In genomic region chr11:75562836-75563484, GRCh38 we compare ENCODE assay signal across 8 cellular contexts. TPM values are rescaled to one million over a fixed set of nuclear protein-coding genes. Genes with fewer than 3 reads are reported as not detected.
A peak's percentile ranks its signal among the peaks of the same experiment; 100 is the strongest.
DNase-seq lines count a peak whose midpoint lies in the region; ATAC-seq and TF ChIP-seq lines count a peak whose summit lies in the region.

No MANE protein-coding gene starts in this region.

- ATAC-seq in GM18909 (IDR thresholded peaks at IDR 0.05; ENCODE audit: poor library complexity, unreplicated experiment) (no peak), GM19035 (IDR thresholded peaks at IDR 0.05; ENCODE audit: unreplicated experiment) (no peak)

- no peak for TF ChIP-seq CTCF in endothelial cell (IDR thresholded peaks at IDR 0.05; ENCODE audit: unreplicated experiment)

- H3K9me3 Mint-ChIP-seq in endothelial cell (ENCODE audit: unreplicated experiment) = no peaks in the 10 kb centered on the region

- H3K4me3 Mint-ChIP-seq in endothelial cell (ENCODE audit: unreplicated experiment) = peak overlapping the region; percentile 99

- in situ Hi-C loops in SK-MEL-5 (cut with HindIII; ENCODE audit: low pct_unique_long_range_greater_than_20kb, low sequenced_read_pairs) = no loop called here

- H3K36me3 Mint-ChIP-seq in endothelial cell (ENCODE audit: low read depth, unreplicated experiment) = peaks cover 5% of the 10 kb centered on the region

- peak overlapping the region; percentile 99 for H3K27ac Mint-ChIP-seq in endothelial cell (ENCODE audit: unreplicated experiment)

- peaks cover 55% of the 10 kb centered on the region for H3K4me1 Mint-ChIP-seq in endothelial cell (ENCODE audit: unreplicated experiment)

- DNase-seq in NCI-H146 (lab: John Stamatoyannopoulos, UW) (peak; percentile 56), NCI-H146 treated with DMSO at 0.1 percent for 48 hours (lab: John Stamatoyannopoulos, UW; ENCODE audit: unreplicated experiment) (no peak), SK-MEL-5 (ENCODE audit: low read depth, low spot score) (peak; percentile 44), endothelial cell (ENCODE audit: low spot score) (peak; percentile 67), myocyte (ENCODE audit: low read depth) (peak; percentile 89), midbrain (lab: John Stamatoyannopoulos, UW) (no peak)

- H3K27me3 Mint-ChIP-seq in endothelial cell (ENCODE audit: unreplicated experiment) = peaks cover 25% of the 10 kb centered on the region

RNA-seq across cellular contexts. Expression of gene SERPINH1, which starts 0.9 kb away (rescaled TPM):
- total RNA-seq in SK-MEL-5 (2014; rRNA removed; shearing (Covaris generic)) = 21.5 and 21.6 TPM in 2 replicates
- 47.4 and 49.2 TPM in 2 replicates for polyA plus RNA-seq in SK-MEL-5 (2015; cell fraction: cytosol; rRNA removed)
- 15.3 and 31.8 TPM in 2 replicates for polyA plus RNA-seq in SK-MEL-5 (2015; cell fraction: nucleus; rRNA removed)
- total RNA-seq in endothelial cell (ENCODE audit: unreplicated experiment) = 449 TPM
- 902 and 923 TPM in 2 replicates for total RNA-seq in myocyte
- 932 TPM for polyA plus RNA-seq in myocyte (2012)

RNA-seq across cellular contexts. Expression of gene GDPD5, which starts 37.2 kb away (rescaled TPM):
- total RNA-seq in SK-MEL-5 (2014; rRNA removed; shearing (Covaris generic)) = 107 and 109 TPM in 2 replicates
- polyA plus RNA-seq in SK-MEL-5 (2015; cell fraction: cytosol; rRNA removed) = 133 and 140 TPM in 2 replicates
- polyA plus RNA-seq in SK-MEL-5 (2015; cell fraction: nucleus; rRNA removed) = 322 and 357 TPM in 2 replicates
- total RNA-seq in endothelial cell (ENCODE audit: unreplicated experiment) = 674 TPM
- total RNA-seq in myocyte = 16.1 and 18.3 TPM in 2 replicates
- polyA plus RNA-seq in myocyte (2012) = 50.3 TPM

Comparison
In these comparisons a context has a peak if more than half of its experiments do, and no peak if none do; other contexts are left out.
1. DNase-seq: peak in NCI-H146 (single experiment), SK-MEL-5 (single experiment), endothelial cell (single experiment) and myocyte (single experiment); none in NCI-H146 treated with DMSO at 0.1 percent for 48 hours (single experiment) and midbrain (single experiment).
2. RNA of gene SERPINH1, which starts 0.9 kb away (total RNA-seq): 902 to 923 TPM in myocyte and 449 TPM in endothelial cell (single experiment); 21.5 to 21.6 TPM in SK-MEL-5; every median in the first group is over 10 times any median in the second.